8 cellular contexts compared by ENCODE assay signal in the genomic region with DNA sequence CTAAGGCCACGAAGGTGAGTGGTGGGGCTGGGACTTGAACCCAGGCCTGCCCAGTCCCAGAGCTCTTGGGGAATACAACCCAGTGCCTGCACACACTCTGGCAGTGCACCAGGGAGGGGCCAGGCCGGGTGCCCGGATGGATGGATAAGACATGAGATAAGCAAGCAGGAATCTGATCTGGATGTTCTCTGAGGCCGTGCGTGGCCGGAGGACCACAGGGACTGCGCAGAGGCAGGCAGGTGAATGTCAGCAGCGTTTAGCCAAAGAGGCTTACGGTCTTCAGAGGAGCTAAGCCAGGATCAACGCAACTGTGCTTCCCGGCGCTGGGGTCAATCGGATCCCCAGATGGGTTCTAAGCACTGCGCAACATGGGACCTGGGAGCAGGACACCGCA. TPM values are rescaled to one million over a fixed set of nuclear protein-coding genes. Genes with fewer than 3 reads are reported as not detected.
DNase-seq lines count a peak whose midpoint lies in the region; ATAC-seq and TF ChIP-seq lines count a peak whose summit lies in the region.

No MANE protein-coding gene starts in this region.

- H3K4me1 ChIP-seq in hepatocyte (ENCODE audit: insufficient read depth) (peaks cover 17% of the 10 kb centered on the region), spleen (peaks cover 46 to 71% (median 66%) of the 10 kb centered on the region in 6 donors)

- peak overlapping the region; percentile 96 for H3K4me2 ChIP-seq in hepatocyte

- POLR2A ChIA-PET in activated CD4-positive, alpha-beta T cell treated with anti-CD3 and anti-CD28 coated beads for 36 hours (lab: Charles Lee): no interaction called here
- POLR2A ChIA-PET in activated B cell treated with CpG ODN at 0.5 μM for 24 hours (lab: Charles Lee): interaction anchor here (0.6 to 2.9 kb wide), 5 partner anchors 8 to 1929 kb away, joined by 3 to 51 read pairs (median 9); a partner anchor contains a TSS

- CTCF ChIA-PET in activated CD4-positive, alpha-beta T cell treated with anti-CD3 and anti-CD28 coated beads for 36 hours (lab: Charles Lee): no interaction called here
- CTCF ChIA-PET in activated B cell treated with CpG ODN at 0.5 μM for 24 hours (lab: Charles Lee): no interaction called here

- H3K27ac ChIP-seq in hepatocyte (peak overlapping the region; percentile 98), spleen (peak overlapping the region; percentile 83 to 100 (median 96))

- no peaks in the 10 kb centered on the region for H3K9me2 ChIP-seq in hepatocyte (replicated peaks; ENCODE audit: insufficient read depth)

- no peak overlapping the region for H3K4me3 ChIP-seq in hepatocyte
- peak overlapping the region; percentile 68 to 93 (median 78) for H3K4me3 ChIP-seq in spleen

- peak overlapping the region; percentile 91 for H3K27ac Mint-ChIP-seq in activated CD4-positive, alpha-beta T cell treated with anti-CD3 and anti-CD28 coated beads for 36 hours
- peak overlapping the region; percentile 95 for H3K27ac Mint-ChIP-seq in activated B cell treated with CpG ODN at 0.5 μM for 24 hours

- H3K4me1 Mint-ChIP-seq in activated CD4-positive, alpha-beta T cell treated with anti-CD3 and anti-CD28 coated beads for 36 hours: peaks cover 51% of the 10 kb centered on the region
- H3K4me1 Mint-ChIP-seq in activated B cell treated with CpG ODN at 0.5 μM for 24 hours: peaks cover 54% of the 10 kb centered on the region

- H3K36me3 ChIP-seq in hepatocyte (replicated peaks; ENCODE audit: insufficient read depth, low read depth): no peaks in the 10 kb centered on the region
- H3K36me3 ChIP-seq in spleen: peaks cover 0 to 32% (median 0%) of the 10 kb centered on the region in 6 donors

- no peak for TF ChIP-seq POLR2A in spleen (IDR thresholded peaks at IDR 0.05)

- H3K27me3 ChIP-seq in hepatocyte (no peaks in the 10 kb centered on the region), spleen (replicated peaks in 1 of 7) (no peaks in the 10 kb centered on the region)

- TF ChIP-seq CTCF in activated B cell treated with CpG ODN at 0.5 μM for 24 hours (IDR thresholded peaks at IDR 0.05) (no peak), hepatocyte (IDR thresholded peaks at IDR 0.05; ENCODE audit: poor library complexity) (no peak), spleen (IDR thresholded peaks at IDR 0.05 in 8 of 11, conservative IDR thresholded peaks at IDR 0.05 in 3 of 11) (no peak)

- DNase-seq in activated CD4-positive, alpha-beta T cell treated with anti-CD3 and anti-CD28 coated beads for 36 hours: no peak
- DNase-seq in activated CD4-positive, alpha-beta T cell treated with anti-CD3 and anti-CD28 coated beads for 4 hours: no peak
- DNase-seq in activated B cell treated with CpG ODN at 0.5 μM for 24 hours: no peak
- DNase-seq in hepatocyte (ENCODE audit: low spot score): peak; percentile 73
- DNase-seq in spleen: peak; percentile 85
- DNase-seq in NCI-H2171 treated with DMSO at 0.1 percent for 48 hours (lab: John Stamatoyannopoulos, UW): no peak
- DNase-seq in NK-92 treated with Interleukin-12 subunit alpha and Interleukin-12 subunit beta, amount 100 ng/mL, for 24 hours (lab: John Stamatoyannopoulos, UW): no peak

- H3K9me3 ChIP-seq in hepatocyte (ENCODE audit: low read depth): no peaks in the 10 kb centered on the region
- H3K9me3 ChIP-seq in spleen: no peaks in the 10 kb centered on the region

- H2AFZ ChIP-seq in hepatocyte: no peak overlapping the region

- H3K9me3 Mint-ChIP-seq in activated CD4-positive, alpha-beta T cell treated with anti-CD3 and anti-CD28 coated beads for 36 hours (ENCODE audit: low read depth): no peaks in the 10 kb centered on the region
- H3K9me3 Mint-ChIP-seq in activated B cell treated with CpG ODN at 0.5 μM for 24 hours: no peaks in the 10 kb centered on the region

- peaks cover 53% of the 10 kb centered on the region for H4K20me1 ChIP-seq in hepatocyte (ENCODE audit: insufficient read depth, poor library complexity, severe bottlenecking)

- peak overlapping the region; percentile 82 for H3K4me3 Mint-ChIP-seq in activated CD4-positive, alpha-beta T cell treated with anti-CD3 and anti-CD28 coated beads for 36 hours
- peak overlapping the region; percentile 91 for H3K4me3 Mint-ChIP-seq in activated B cell treated with CpG ODN at 0.5 μM for 24 hours

- no peaks in the 10 kb centered on the region for H3K27me3 Mint-ChIP-seq in activated CD4-positive, alpha-beta T cell treated with anti-CD3 and anti-CD28 coated beads for 36 hours
- H3K27me3 Mint-ChIP-seq in activated B cell treated with CpG ODN at 0.5 μM for 24 hours: no peaks in the 10 kb centered on the region

- 34% methylated on average over 15 of the region's 15 CpGs for WGBS in hepatocyte (ENCODE audit: low lambda C conversion rate, missing lambda C conversion rate)
- 34 to 65% (median 42%) methylated on average over 14 to 15 of the region's 15 CpGs for WGBS in spleen, 5 donors

- H3K36me3 Mint-ChIP-seq in activated CD4-positive, alpha-beta T cell treated with anti-CD3 and anti-CD28 coated beads for 36 hours (ENCODE audit: low read depth): peaks cover 19% of the 10 kb centered on the region
- peaks cover 10% of the 10 kb centered on the region for H3K36me3 Mint-ChIP-seq in activated B cell treated with CpG ODN at 0.5 μM for 24 hours (ENCODE audit: low read depth)

- intact Hi-C loops in activated CD4-positive, alpha-beta T cell treated with anti-CD3 and anti-CD28 coated beads for 36 hours (cut with DNase I, micrococcal nuclease): no loop called here
- intact Hi-C loops in activated B cell treated with CpG ODN at 0.5 μM for 24 hours (cut with micrococcal nuclease) (no loop called here), spleen (cut with DNase I; ENCODE audit: low total_unique reads) (no loop called here)

- ATAC-seq in activated CD4-positive, alpha-beta T cell treated with anti-CD3 and anti-CD28 coated beads for 36 hours: no peak
- no peak for ATAC-seq in activated B cell treated with CpG ODN at 0.5 μM for 24 hours (ENCODE audit: low read depth)
- ATAC-seq in GM21786 (IDR thresholded peaks at IDR 0.05; ENCODE audit: unreplicated experiment): no peak

- peaks cover 59% of the 10 kb centered on the region for H3K79me2 ChIP-seq in hepatocyte

RNA-seq across cellular contexts. Expression of a gene that starts 1.5 kb away (rescaled TPM):
- total RNA-seq in activated CD4-positive, alpha-beta T cell treated with anti-CD3 and anti-CD28 coated beads for 36 hours: 10 to 100 TPM; 27.6 to 28.4 TPM
- 40.8 and 42.3 TPM in 2 replicates for total RNA-seq in activated B cell treated with CpG ODN at 0.5 μM for 24 hours
- total RNA-seq in hepatocyte: 14.5 and 23.5 TPM in 2 replicates
- 24.9 and 27.2 TPM in 2 replicates for polyA plus RNA-seq in hepatocyte
- total RNA-seq in spleen: 10 to 100 TPM; 18.0 to 53.8 (median 42.8) TPM
- 10 to 100 TPM; 16.6 to 39.0 (median 21.1) TPM for polyA plus RNA-seq in spleen

RNA-seq across cellular contexts. Expression of a gene that starts 21.5 kb away (rescaled TPM):
- 10 to 100 TPM; 29.2 to 32.2 TPM for total RNA-seq in activated CD4-positive, alpha-beta T cell treated with anti-CD3 and anti-CD28 coated beads for 36 hours
- total RNA-seq in activated B cell treated with CpG ODN at 0.5 μM for 24 hours (28.1 and 32.1 TPM in 2 replicates), hepatocyte (38.3 and 46.6 TPM in 2 replicates), spleen (10 to 100 TPM; 17.0 to 27.9 (median 23.1) TPM)
- polyA plus RNA-seq in hepatocyte (60.2 and 74.3 TPM in 2 replicates), spleen (10 to 100 TPM; 17.0 to 35.1 (median 22.6) TPM)

RNA-seq across cellular contexts. Expression of a gene that starts 56.2 kb away (rescaled TPM):
- not detected for total RNA-seq in activated CD4-positive, alpha-beta T cell treated with anti-CD3 and anti-CD28 coated beads for 36 hours
- total RNA-seq in activated B cell treated with CpG ODN at 0.5 μM for 24 hours (not detected in 2 replicates), hepatocyte (not detected in 2 replicates), spleen (not detected)
- polyA plus RNA-seq in hepatocyte (not detected in 2 replicates), spleen (not detected)

Comparison
In these comparisons a context has a peak if more than half of its experiments do, and no peak if none do; other contexts are left out.
1. DNase-seq: peak in hepatocyte (single experiment) and spleen (single experiment); none in activated CD4-positive, alpha-beta T cell treated with anti-CD3 and anti-CD28 coated beads for 36 hours (single experiment), activated CD4-positive, alpha-beta T cell treated with anti-CD3 and anti-CD28 coated beads for 4 hours (0 of 2), activated B cell treated with CpG ODN at 0.5 μM for 24 hours (single experiment), NCI-H2171 treated with DMSO at 0.1 percent for 48 hours (single experiment) and NK-92 treated with Interleukin-12 subunit alpha and Interleukin-12 subunit beta, amount 100 ng/mL, for 24 hours (single experiment).